33 cellular contexts compared by ENCODE assay signal in the genomic region with DNA sequence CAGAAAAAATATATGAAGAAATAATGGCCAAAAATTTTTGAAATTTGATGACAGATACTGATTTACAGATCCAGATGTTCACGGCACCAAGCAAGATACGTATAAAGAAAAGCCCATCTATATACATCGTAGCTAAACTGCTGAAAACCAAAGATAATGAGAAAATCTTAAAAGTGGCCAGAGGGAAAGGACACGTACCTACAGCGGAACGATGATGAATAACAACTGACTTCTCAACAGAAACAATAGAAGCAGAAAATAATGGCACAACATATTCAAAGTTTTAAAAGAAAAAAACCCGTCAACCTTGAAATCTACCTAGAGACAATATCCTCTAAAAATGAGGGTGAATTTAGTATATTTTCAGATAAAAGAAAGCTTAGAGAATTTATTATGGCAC. TPM values are rescaled to one million over a fixed set of nuclear protein-coding genes. Genes with fewer than 3 reads are reported as not detected.
"Had no signal": no experiment of that assay in that cellular context is flagged by ENCODE, and none has a peak within 500 bp of the region (broad histone marks: within the 10 kb centered on the region; RNA-seq: fewer than 3 reads in every experiment).

No MANE protein-coding gene starts in this region.

- H3K4me1 ChIP-seq: body of pancreas, pancreas, prostate gland, tibial artery, upper lobe of right lung had no signal

- H3K4me1 Mint-ChIP-seq: mesothelial cell of epicardium had no signal

- ATAC-seq: activated CD4-positive, CD25-positive, alpha-beta regulatory T cell treated with anti-CD3 and anti-CD28 coated beads, Interleukin-2, amount 50 U/mL, for 24 hours; body of pancreas; heart right ventricle; pancreas; stimulated activated memory B cell treated with anti-CD40 and anti-IgM and Interleukin-4, amounts not matched to agents 10 μg/mL and 1 μg/mL and 100 μg/mL, for 72 hours; upper lobe of right lung had no signal

- H3K9me3 ChIP-seq: body of pancreas, prostate gland, suprapubic skin, upper lobe of right lung had no signal

- DNase-seq: activated CD4-positive, alpha-beta T cell treated with anti-CD3 and anti-CD28 coated beads, Interleukin-2, amount 10 ng/mL, durations not matched to agents 24 days and 14 days; activated CD8-positive, alpha-beta memory T cell treated with anti-CD3 and anti-CD28 coated beads for 24 hours; activated CD8-positive, alpha-beta memory T cell treated with anti-CD3 and anti-CD28 coated beads, Interleukin-2, amount 50 U/mL, for 4 hours; activated gamma-delta T cell; activated naive CD4-positive, alpha-beta T cell treated with anti-CD3 and anti-CD28 coated beads, Interleukin-2, amount 50 U/mL, for 16 hours; adrenal gland; aorta; body of pancreas; dermis blood vessel endothelial cell; effector CD4-positive, alpha-beta T cell; esophagus squamous epithelium; foreskin melanocyte; heart right ventricle; naive B cell; nucleus accumbens; pancreas; retina; small intestine; stimulated activated CD4-positive, alpha-beta T cell treated with anti-CD3 and anti-CD28 coated beads, Interleukin-4, amount 100 ng/mL, for 24 hours; T-helper 9 cell; tibial artery; upper lobe of right lung had no signal

- H3K27ac Mint-ChIP-seq: activated CD4-positive, alpha-beta T cell treated with anti-CD3 and anti-CD28 coated beads, Interleukin-2, amount 10 ng/mL, durations not matched to agents 24 days and 14 days; mesothelial cell of epicardium; stimulated activated memory B cell treated with anti-CD40 and anti-IgM and Interleukin-4, amounts not matched to agents 10 μg/mL and 1 μg/mL and 100 μg/mL, for 72 hours had no signal

- H3K36me3 ChIP-seq: adrenal gland, esophagus squamous epithelium, pancreas, prostate gland, sigmoid colon, suprapubic skin, tibial artery, upper lobe of right lung had no signal

- H3K27ac ChIP-seq: adrenal gland, body of pancreas, epithelial cell of prostate, esophagus squamous epithelium, heart right ventricle, pancreas, prostate gland, sigmoid colon, suprapubic skin, tibial artery, upper lobe of right lung, VCaP had no signal

- H3K4me3 ChIP-seq: adrenal gland, body of pancreas, esophagus squamous epithelium, heart right ventricle, pancreas, prostate gland, sigmoid colon, suprapubic skin, tibial artery, upper lobe of right lung had no signal

- H3K27me3 Mint-ChIP-seq: activated CD4-positive, alpha-beta T cell treated with anti-CD3 and anti-CD28 coated beads, Interleukin-2, amount 10 ng/mL, durations not matched to agents 24 days and 14 days; naive B cell; stimulated activated memory B cell treated with anti-CD40 and anti-IgM and Interleukin-4, amounts not matched to agents 10 μg/mL and 1 μg/mL and 100 μg/mL, for 72 hours had no signal

- H3K27me3 ChIP-seq: adrenal gland, body of pancreas, heart right ventricle, pancreas, sigmoid colon, suprapubic skin, tibial artery, upper lobe of right lung had no signal

- H3K4me3 Mint-ChIP-seq: activated CD4-positive, alpha-beta T cell treated with anti-CD3 and anti-CD28 coated beads, Interleukin-2, amount 10 ng/mL, durations not matched to agents 24 days and 14 days; mesothelial cell of epicardium; naive B cell; neural crest cell; stimulated activated memory B cell treated with anti-CD40 and anti-IgM and Interleukin-4, amounts not matched to agents 10 μg/mL and 1 μg/mL and 100 μg/mL, for 72 hours had no signal

RNA-seq across cellular contexts. Expression of gene IL2RA, which starts 31.9 kb away (rescaled TPM):
- total RNA-seq: dermis blood vessel endothelial cell, glomerular endothelial cell, kidney epithelial cell, mesothelial cell of epicardium, neural crest cell had no signal

RNA-seq across cellular contexts. Expression of gene IL15RA, which starts 52.9 kb away (rescaled TPM):
- total RNA-seq: mesothelial cell of epicardium, neural crest cell had no signal
